8 cellular contexts compared by ENCODE assay signal in genomic region chr6:119129148-119129967, GRCh38. TPM values are rescaled to one million over a fixed set of nuclear protein-coding genes. Genes with fewer than 3 reads are reported as not detected.
DNase-seq lines count a peak whose midpoint lies in the region; ATAC-seq and TF ChIP-seq lines count a peak whose summit lies in the region.

No MANE protein-coding gene starts in this region.

- H3K9me3 ChIP-seq in Caco-2 = no peaks in the 10 kb centered on the region
- H3K9me3 ChIP-seq in cardiac muscle cell (ENCODE audit: low read depth) = no peaks in the 10 kb centered on the region

- TF ChIP-seq CTCF in Caco-2 (IDR thresholded peaks at IDR 0.05; ENCODE audit: insufficient read depth in 1 of 2, low read depth in 1 of 2, low read length in 1 of 2, severe bottlenecking in 1 of 2, unreplicated experiment in 1 of 2) (peak; percentile 51 to 54), cardiac muscle cell (IDR thresholded peaks at IDR 0.05; ENCODE audit: low read depth, low read length) (peak; percentile 83)
- TF ChIP-seq CTCF in activated CD8-positive, alpha-beta T cell treated with anti-CD3 and anti-CD28 coated beads for 36 hours (IDR thresholded peaks at IDR 0.05) = peak; percentile 80

- no peak overlapping the region for H3K4me3 ChIP-seq in Caco-2 (ENCODE audit: low read depth, low read length)
- H3K4me3 ChIP-seq in cardiac muscle cell = no peak overlapping the region

- intact Hi-C loops in Caco-2 (cut with micrococcal nuclease; ENCODE audit: unreplicated experiment) = loop anchor here (5.0 kb wide), 1 partner anchor 598 kb away; no protein-coding TSS in a partner anchor
- intact Hi-C loops in activated CD8-positive, alpha-beta T cell treated with anti-CD3 and anti-CD28 coated beads for 36 hours (cut with micrococcal nuclease) = no loop called here

- H3K4me1 Mint-ChIP-seq in Caco-2 (ENCODE audit: low read depth, unreplicated experiment) = peaks cover 34% of the 10 kb centered on the region
- peaks cover 7% of the 10 kb centered on the region for H3K4me1 Mint-ChIP-seq in activated CD8-positive, alpha-beta T cell treated with anti-CD3 and anti-CD28 coated beads for 36 hours (ENCODE audit: low read depth)

- no peaks in the 10 kb centered on the region for H3K9me3 Mint-ChIP-seq in Caco-2 (ENCODE audit: unreplicated experiment)
- H3K9me3 Mint-ChIP-seq in activated CD8-positive, alpha-beta T cell treated with anti-CD3 and anti-CD28 coated beads for 36 hours = no peaks in the 10 kb centered on the region

- peak in 1 of 2 experiments; percentile 66 for DNase-seq in Caco-2
- DNase-seq in NCI-H2171 treated with DMSO at 0.1 percent for 48 hours (lab: John Stamatoyannopoulos, UW) = peak; percentile 78
- peak; percentile 13 for DNase-seq in activated CD8-positive, alpha-beta T cell treated with anti-CD3 and anti-CD28 coated beads for 36 hours
- DNase-seq in cardiac muscle cell (ENCODE audit: low read depth in 1 of 2, low spot score in 1 of 2) = peak; percentile 74 to 86
- DNase-seq in pulmonary artery endothelial cell (ENCODE audit: low read depth, low spot score) = peak; percentile 60
- DNase-seq in activated CD4-positive, alpha-beta T cell treated with anti-CD3 and anti-CD28 coated beads, Interleukin-2, amount 50 U/mL, for 1 hour = no peak

- POLR2A ChIA-PET in Caco-2 (lab: Charles Lee) = no interaction called here
- POLR2A ChIA-PET in activated CD8-positive, alpha-beta T cell treated with anti-CD3 and anti-CD28 coated beads for 36 hours (lab: Charles Lee) = interaction anchor here (1.1 kb wide), 1 partner anchor 18 kb away, joined by 3 read pairs; no protein-coding TSS in a partner anchor

- no TSS peak for BruUV-seq in Caco-2 (replicated peaks; lab: Mats Ljungman, UMichigan)

- H3K27me3 ChIP-seq in Caco-2 (replicated peaks; ENCODE audit: control insufficient read depth, insufficient read depth, low read length) = no peaks in the 10 kb centered on the region
- no peaks in the 10 kb centered on the region for H3K27me3 ChIP-seq in cardiac muscle cell

- H3K36me3 ChIP-seq in Caco-2 (ENCODE audit: control insufficient read depth, insufficient read depth, low read length) (no peaks in the 10 kb centered on the region), cardiac muscle cell (no peaks in the 10 kb centered on the region)

- peaks cover 35% of the 10 kb centered on the region for H3K4me1 ChIP-seq in Caco-2
- H3K4me1 ChIP-seq in cardiac muscle cell (ENCODE audit: low read depth) = no peaks in the 10 kb centered on the region

- ATAC-seq in GM18909 (IDR thresholded peaks at IDR 0.05; ENCODE audit: poor library complexity, unreplicated experiment) (peak; percentile 87), HG03095 (IDR thresholded peaks at IDR 0.05; ENCODE audit: unreplicated experiment) (peak; percentile 84)
- peak; percentile 80 for ATAC-seq in activated CD8-positive, alpha-beta T cell treated with anti-CD3 and anti-CD28 coated beads for 36 hours

- peak overlapping the region; percentile 33 for H3K27ac Mint-ChIP-seq in Caco-2 (ENCODE audit: unreplicated experiment)
- no peak overlapping the region for H3K27ac Mint-ChIP-seq in activated CD8-positive, alpha-beta T cell treated with anti-CD3 and anti-CD28 coated beads for 36 hours

- peak overlapping the region; percentile 43 for H3K4me3 Mint-ChIP-seq in Caco-2 (ENCODE audit: unreplicated experiment)
- no peak overlapping the region for H3K4me3 Mint-ChIP-seq in activated CD8-positive, alpha-beta T cell treated with anti-CD3 and anti-CD28 coated beads for 36 hours

- H3K36me3 Mint-ChIP-seq in Caco-2 (ENCODE audit: insufficient read depth, unreplicated experiment) = no peaks in the 10 kb centered on the region
- H3K36me3 Mint-ChIP-seq in activated CD8-positive, alpha-beta T cell treated with anti-CD3 and anti-CD28 coated beads for 36 hours (ENCODE audit: low read depth) = no peaks in the 10 kb centered on the region

- no peaks in the 10 kb centered on the region for H3K27me3 Mint-ChIP-seq in Caco-2 (ENCODE audit: insufficient read depth, unreplicated experiment)
- peaks cover 2% of the 10 kb centered on the region for H3K27me3 Mint-ChIP-seq in activated CD8-positive, alpha-beta T cell treated with anti-CD3 and anti-CD28 coated beads for 36 hours

- H3K27ac ChIP-seq in cardiac muscle cell = no peak overlapping the region

- CTCF ChIA-PET in Caco-2 (lab: Charles Lee) = interaction anchor here (0.6 to 1.3 kb wide), 10 partner anchors 8 to 432 kb away, joined by 3 to 10 read pairs (median 3); no protein-coding TSS in a partner anchor
- CTCF ChIA-PET in activated CD8-positive, alpha-beta T cell treated with anti-CD3 and anti-CD28 coated beads for 36 hours (lab: Charles Lee) = interaction anchor here (0.6 to 2.1 kb wide), 39 partner anchors 9 to 927 kb away, joined by 3 to 29 read pairs (median 4); no protein-coding TSS in a partner anchor

RNA-seq across cellular contexts. Expression of gene FAM184A, which starts 50.9 kb away (rescaled TPM):
- total RNA-seq in Caco-2 (2022) (10.8 and 11.2 TPM in 2 replicates), cardiac muscle cell (4.2 and 13.7 TPM in 2 replicates), pulmonary artery endothelial cell (0.26 and 0.71 TPM in 2 replicates)
- total RNA-seq in activated CD8-positive, alpha-beta T cell treated with anti-CD3 and anti-CD28 coated beads for 36 hours = 1 to 10 TPM; 3.2 to 4.8 TPM
- polyA plus RNA-seq in cardiac muscle cell = 4.8 and 9.1 TPM in 2 replicates
